In genomic region chr3:45499529-45499928, GRCh38 we compare ENCODE assay signal across 9 cellular contexts.
DNase-seq lines count a peak whose midpoint lies in the region; ATAC-seq and TF ChIP-seq lines count a peak whose summit lies in the region.
"Had no signal": no experiment of that assay in that cellular context is flagged by ENCODE, and none has a peak within 500 bp of the region (broad histone marks: within the 10 kb centered on the region; RNA-seq: fewer than 3 reads in every experiment).

No MANE protein-coding gene starts in this region.

- no peaks in the 10 kb centered on the region for H4K20me1 ChIP-seq in OCI-LY1 (ENCODE audit: insufficient read depth, low read length)

- intact Hi-C loops in esophagus muscularis mucosa (cut with DNase I) (loop anchor here (5.0 kb wide), 2 partner anchors 287 to 462 kb away; no protein-coding TSS in a partner anchor), spleen (cut with DNase I; ENCODE audit: low total_unique reads) (loop anchor here (10.0 kb wide), 1 partner anchor 465 kb away; no protein-coding TSS in a partner anchor)

- H3K4me1 ChIP-seq in OCI-LY1 (ENCODE audit: insufficient read depth, low read length, severe bottlenecking) (no peaks in the 10 kb centered on the region), esophagus muscularis mucosa (peaks cover 0 to 16% (median 2%) of the 10 kb centered on the region in 4 donors), spleen (peaks cover 0 to 21% (median 13%) of the 10 kb centered on the region in 6 donors)

- no peak overlapping the region for H3K4me3 ChIP-seq in OCI-LY1 (ENCODE audit: low read depth, low read length, poor library complexity, severe bottlenecking)
- H3K4me3 ChIP-seq in esophagus muscularis mucosa: no peak overlapping the region
- H3K4me3 ChIP-seq in spleen: no peak overlapping the region
- H3K4me3 ChIP-seq: SJCRH30 had no signal

- no peaks in the 10 kb centered on the region for H3F3A ChIP-seq in OCI-LY1 (ENCODE audit: insufficient read depth, low read length)

- no peak overlapping the region for H3K4me2 ChIP-seq in OCI-LY1 (ENCODE audit: low read length)

- H3K27me3 ChIP-seq in OCI-LY1 (ENCODE audit: insufficient read depth, low read length) (no peaks in the 10 kb centered on the region), esophagus muscularis mucosa (no peaks in the 10 kb centered on the region), spleen (replicated peaks in 1 of 7) (no peaks in the 10 kb centered on the region)
- H3K27me3 ChIP-seq: SJCRH30 had no signal

- no peak for TF ChIP-seq EP300 in esophagus muscularis mucosa (IDR thresholded peaks at IDR 0.05)

- TF ChIP-seq POLR2A in esophagus muscularis mucosa (IDR thresholded peaks at IDR 0.05; ENCODE audit: low read depth) (no peak), spleen (IDR thresholded peaks at IDR 0.05) (no peak)

- H3K27ac ChIP-seq in OCI-LY1 (ENCODE audit: low read depth, low read length, poor library complexity, severe bottlenecking) (no peak overlapping the region), esophagus muscularis mucosa (replicated peaks in 1 of 4) (no peak overlapping the region), spleen (no peak overlapping the region)
- H3K27ac ChIP-seq: SJCRH30 had no signal

- ATAC-seq in HG02678 (IDR thresholded peaks at IDR 0.05; ENCODE audit: unreplicated experiment) (no peak), HG02610 (IDR thresholded peaks at IDR 0.05; ENCODE audit: unreplicated experiment) (no peak)

- H3K36me3 ChIP-seq in OCI-LY1 (ENCODE audit: insufficient read depth, low read length): peaks cover 31% of the 10 kb centered on the region; the same call in 1 of the 2 replicates
- peaks cover 7 to 48% (median 38%) of the 10 kb centered on the region in 4 donors for H3K36me3 ChIP-seq in esophagus muscularis mucosa
- H3K36me3 ChIP-seq in spleen: peaks cover 0 to 78% (median 22%) of the 10 kb centered on the region in 6 donors

- TF ChIP-seq CTCF in OCI-LY1 (IDR thresholded peaks at IDR 0.05; ENCODE audit: low read length) (peak; percentile 38), esophagus muscularis mucosa (IDR thresholded peaks at IDR 0.05) (peak; percentile 44 to 53 (median 51)), spleen (IDR thresholded peaks at IDR 0.05 in 8 of 11, conservative IDR thresholded peaks at IDR 0.05 in 3 of 11) (peak in 7 of 11 experiments; percentile 14 to 39 (median 29))

- H2AFZ ChIP-seq in OCI-LY1 (ENCODE audit: low read length): no peak overlapping the region

- H3K79me2 ChIP-seq in OCI-LY1 (ENCODE audit: insufficient read depth, low read length): no peaks in the 10 kb centered on the region

- no peak overlapping the region for H3K9ac ChIP-seq in OCI-LY1 (ENCODE audit: low read length)

- no peaks in the 10 kb centered on the region for H3K9me2 ChIP-seq in OCI-LY1 (ENCODE audit: low read depth, low read length)

- H3K9me3 ChIP-seq in OCI-LY1 (ENCODE audit: low read length) (no peaks in the 10 kb centered on the region), esophagus muscularis mucosa (no peaks in the 10 kb centered on the region), spleen (no peaks in the 10 kb centered on the region)
- H3K9me3 ChIP-seq: SJCRH30 had no signal

- 85% methylated on average over 3 of the region's 3 CpGs for WGBS in esophagus muscularis mucosa
- WGBS in spleen, 5 donors: 86 to 94% (median 92%) methylated on average over 3 of the region's 3 CpGs

- DNase-seq in NCI-H1417 (lab: John Stamatoyannopoulos, UW) (peak in 2 of 3 experiments; percentile 1 to 43), NCI-H1417 treated with DMSO at 0.1 percent for 48 hours (lab: John Stamatoyannopoulos, UW) (no peak), esophagus muscularis mucosa (ENCODE audit: extremely low spot score) (no peak), spleen (no peak), activated gamma-delta T cell treated with Interleukin-2 at 50 U/mL for 16 hours (no peak)

Comparison
In these comparisons a context has a peak if more than half of its experiments do, and no peak if none do; other contexts are left out.
1. DNase-seq: peak in NCI-H1417 (2 of 3); none in NCI-H1417 treated with DMSO at 0.1 percent for 48 hours (single experiment), esophagus muscularis mucosa (single experiment), spleen (single experiment) and activated gamma-delta T cell treated with Interleukin-2 at 50 U/mL for 16 hours (single experiment).
2. Peak in every context shown above with its lines, with median percentiles within 50 percentile points of each other: CTCF ChIP-seq.